ENCODE assay signal across 8 cellular contexts in genomic region chr2:169798718-169799495, GRCh38. TPM values are rescaled to one million over a fixed set of nuclear protein-coding genes. Genes with fewer than 3 reads are reported as not detected.
A peak's percentile ranks its signal among the peaks of the same experiment; 100 is the strongest.
DNase-seq lines count a peak whose midpoint lies in the region; ATAC-seq, FAIRE-seq and TF ChIP-seq lines count a peak whose summit lies in the region.

TSS of gene SSB (plus strand) at chr2:169798871. CDS start at chr2:169800961, 2,090 bp downstream.

- peak; percentile 56 for DNase-seq in D721Med (ENCODE audit: insufficient read length, low spot score)
- peak; percentile 96 for DNase-seq in HuH-7 (ENCODE audit: low spot score)
- peak; percentile 95 for DNase-seq in OCI-M1 (lab: John Stamatoyannopoulos, UW)
- peak; percentile 83 for DNase-seq in activated T-cell treated with anti-CD3 and anti-CD28 coated beads for 4 hours
- peak; percentile 97 for DNase-seq in epithelial cell of esophagus (ENCODE audit: low read depth)
- DNase-seq in mucosa of descending colon, result peak; percentile 93 to 96 (median 94)
- peak; percentile 95 for DNase-seq in stimulated activated CD8-positive, alpha-beta memory T cell treated with anti-CD3 and anti-CD28 coated beads, Interleukin-4, amount 100 ng/mL, for 24 hours (ENCODE audit: low read depth)

- H3K36me3 ChIP-seq in mucosa of descending colon (ENCODE audit: low read depth), result no peaks in the 10 kb centered on the region

- FAIRE-seq in D721Med (lab: Jason Lieb, UNC), result no peak

- ATAC-seq in GM21515 (IDR thresholded peaks at IDR 0.05; ENCODE audit: unreplicated experiment) (peak; percentile 97), mucosa of descending colon (peak; percentile 99)

- no peaks in the 10 kb centered on the region for H3K4me1 ChIP-seq in mucosa of descending colon (ENCODE audit: low read depth)

- H3K9me3 ChIP-seq in mucosa of descending colon, result no peaks in the 10 kb centered on the region

- intact Hi-C loops in mucosa of descending colon (cut with DNase I, micrococcal nuclease), result no loop called here

- peak within 1 kb of the TSS; percentile 81 for H3K4me3 ChIP-seq in epithelial cell of esophagus (ENCODE audit: low read length)
- H3K4me3 ChIP-seq in mucosa of descending colon, result peak within 1 kb of the TSS; percentile 42

- TF ChIP-seq CTCF in D721Med (IDR thresholded peaks at IDR 0.05; ENCODE audit: insufficient read depth, missing control alignments) (no peak), epithelial cell of esophagus (IDR thresholded peaks at IDR 0.05; ENCODE audit: insufficient read depth, low read depth, low read length, missing control alignments) (no peak), mucosa of descending colon (IDR thresholded peaks at IDR 0.05) (no peak)

RNA-seq across cellular contexts. Expression of gene SSB, which starts in this region (rescaled TPM):
- total RNA-seq in mucosa of descending colon, result 10 to 100 TPM; 29.2 to 72.3 (median 52.9) TPM

Comparison
In these comparisons a context has a peak if more than half of its experiments do, and no peak if none do; other contexts are left out.
1. Peak in every context shown above with its lines: DNase-seq, ATAC-seq and H3K4me3 ChIP-seq.